ENCODE assay signal across 26 cellular contexts in the genomic region with DNA sequence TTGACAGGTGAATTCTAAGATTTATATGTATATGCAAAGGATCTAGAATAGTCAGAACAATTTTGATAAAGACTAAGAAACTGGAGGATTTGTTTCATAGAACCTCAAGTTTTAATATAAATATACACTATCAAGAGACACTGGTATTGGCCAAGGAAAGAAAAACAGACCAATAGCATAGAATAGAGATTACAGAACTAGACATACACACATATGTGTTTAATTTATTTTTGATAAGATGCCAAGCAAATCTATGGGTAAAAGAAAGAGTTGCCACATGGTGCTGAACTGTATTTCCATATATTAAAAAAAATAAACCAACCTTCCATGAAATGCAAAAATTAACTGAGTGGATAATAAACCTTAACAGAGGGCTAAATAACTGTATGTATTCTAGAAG.
"Had no signal": no experiment of that assay in that cellular context is flagged by ENCODE, and none has a peak within 500 bp of the region (broad histone marks: within the 10 kb centered on the region; RNA-seq: fewer than 3 reads in every experiment).

No MANE protein-coding gene starts in this region.

- H3K27ac Mint-ChIP-seq: activated CD4-positive, alpha-beta memory T cell treated with anti-CD3 and anti-CD28 coated beads, Interleukin-2, amount 10 ng/mL, durations not matched to agents 7 days and 5 days; activated CD4-positive, alpha-beta T cell treated with anti-CD3 and anti-CD28 coated beads, Interleukin-2, amount 10 ng/mL, durations not matched to agents 7 days and 5 days; activated naive CD4-positive, alpha-beta T cell treated with anti-CD3 and anti-CD28 coated beads for 36 hours; activated naive CD4-positive, alpha-beta T cell treated with anti-CD3 and anti-CD28 coated beads, Interleukin-2, amount 50 U/mL, for 24 hours; activated naive CD8-positive, alpha-beta T cell treated with anti-CD3 and anti-CD28 coated beads for 36 hours; activated T-cell treated with anti-CD3 and anti-CD28 coated beads, Interleukin-2, amount 50 U/mL, for 24 hours; activated T-helper 17 cell treated with anti-CD3 and anti-CD28 coated beads, Interleukin-2, amount 50 U/mL, for 72 hours had no signal

- H3K27ac ChIP-seq: brain microvascular endothelial cell, esophagus muscularis mucosa had no signal

- H3K9me3 Mint-ChIP-seq: activated CD4-positive, alpha-beta memory T cell treated with anti-CD3 and anti-CD28 coated beads, Interleukin-2, amount 10 ng/mL, durations not matched to agents 7 days and 5 days; activated CD4-positive, alpha-beta T cell treated with anti-CD3 and anti-CD28 coated beads, Interleukin-2, amount 10 ng/mL, durations not matched to agents 7 days and 5 days; activated naive CD4-positive, alpha-beta T cell treated with anti-CD3 and anti-CD28 coated beads for 36 hours; activated naive CD4-positive, alpha-beta T cell treated with anti-CD3 and anti-CD28 coated beads, Interleukin-2, amount 50 U/mL, for 24 hours; activated naive CD8-positive, alpha-beta T cell treated with anti-CD3 and anti-CD28 coated beads for 36 hours; activated T-cell treated with anti-CD3 and anti-CD28 coated beads, Interleukin-2, amount 50 U/mL, for 24 hours; activated T-helper 17 cell treated with anti-CD3 and anti-CD28 coated beads, Interleukin-2, amount 50 U/mL, for 72 hours; central memory CD8-positive, alpha-beta T cell; effector memory CD8-positive, alpha-beta T cell had no signal

- H3K36me3 ChIP-seq: brain microvascular endothelial cell, esophagus muscularis mucosa had no signal

- ATAC-seq: activated T-helper 17 cell treated with anti-CD3 and anti-CD28 coated beads, Interleukin-2, amount 50 U/mL, for 72 hours; effector memory CD8-positive, alpha-beta T cell had no signal

- H3K27me3 Mint-ChIP-seq: activated CD4-positive, alpha-beta memory T cell treated with anti-CD3 and anti-CD28 coated beads, Interleukin-2, amount 10 ng/mL, durations not matched to agents 7 days and 5 days; activated naive CD4-positive, alpha-beta T cell treated with anti-CD3 and anti-CD28 coated beads, Interleukin-2, amount 50 U/mL, for 24 hours; activated naive CD8-positive, alpha-beta T cell treated with anti-CD3 and anti-CD28 coated beads for 36 hours; activated T-cell treated with anti-CD3 and anti-CD28 coated beads, Interleukin-2, amount 50 U/mL, for 24 hours; activated T-helper 17 cell treated with anti-CD3 and anti-CD28 coated beads, Interleukin-2, amount 50 U/mL, for 72 hours; central memory CD8-positive, alpha-beta T cell; effector memory CD8-positive, alpha-beta T cell had no signal

- H3K4me1 ChIP-seq: esophagus muscularis mucosa had no signal

- H3K27me3 ChIP-seq: brain microvascular endothelial cell, esophagus muscularis mucosa had no signal

- H3K36me3 Mint-ChIP-seq: activated naive CD4-positive, alpha-beta T cell treated with anti-CD3 and anti-CD28 coated beads, Interleukin-2, amount 50 U/mL, for 24 hours; activated naive CD8-positive, alpha-beta T cell treated with anti-CD3 and anti-CD28 coated beads for 36 hours had no signal

- DNase-seq: activated CD4-positive, alpha-beta memory T cell treated with anti-CD3 and anti-CD28 coated beads, Interleukin-2, amount 10 ng/mL, durations not matched to agents 7 days and 5 days; activated CD4-positive, alpha-beta T cell treated with anti-CD3 and anti-CD28 coated beads for 1 hour; activated CD4-positive, alpha-beta T cell treated with anti-CD3 and anti-CD28 coated beads for 4 hours; activated CD4-positive, alpha-beta T cell treated with anti-CD3 and anti-CD28 coated beads, Interleukin-2, amount 10 ng/mL, durations not matched to agents 7 days and 5 days; activated CD4-positive, alpha-beta T cell treated with anti-CD3 and anti-CD28 coated beads, Interleukin-2, amount 50 U/mL, for 4 hours; activated CD8-positive, alpha-beta memory T cell treated with anti-CD3 and anti-CD28 coated beads, Interleukin-2, amount 50 U/mL, for 48 hours; activated effector memory CD4-positive, alpha-beta T cell treated with Interleukin-2 at 50 U/mL for 16 hours; activated naive CD4-positive, alpha-beta T cell treated with anti-CD3 and anti-CD28 coated beads for 36 hours; activated naive CD8-positive, alpha-beta T cell treated with anti-CD3 and anti-CD28 coated beads for 36 hours; activated T-cell treated with anti-CD3 and anti-CD28 coated beads for 4 hours; activated T-cell treated with anti-CD3 and anti-CD28 coated beads, Interleukin-2, amount 50 U/mL, for 24 hours; amniotic stem cell; anterior cingulate cortex; brain microvascular endothelial cell; cortex of kidney; dermis blood vessel endothelial cell; effector CD4-positive, alpha-beta T cell; effector memory CD8-positive, alpha-beta T cell; erythroblast; head of caudate nucleus; T-helper 1 cell; T-helper 2 cell had no signal

- H3K4me1 Mint-ChIP-seq: activated CD4-positive, alpha-beta memory T cell treated with anti-CD3 and anti-CD28 coated beads, Interleukin-2, amount 10 ng/mL, durations not matched to agents 7 days and 5 days; activated CD4-positive, alpha-beta T cell treated with anti-CD3 and anti-CD28 coated beads, Interleukin-2, amount 10 ng/mL, durations not matched to agents 7 days and 5 days; activated T-helper 17 cell treated with anti-CD3 and anti-CD28 coated beads, Interleukin-2, amount 50 U/mL, for 72 hours; central memory CD8-positive, alpha-beta T cell had no signal

- H3K9me3 ChIP-seq: esophagus muscularis mucosa had no signal

- H3K4me3 ChIP-seq: esophagus muscularis mucosa had no signal

- H3K4me3 Mint-ChIP-seq: activated CD4-positive, alpha-beta memory T cell treated with anti-CD3 and anti-CD28 coated beads, Interleukin-2, amount 10 ng/mL, durations not matched to agents 7 days and 5 days; activated CD4-positive, alpha-beta T cell treated with anti-CD3 and anti-CD28 coated beads, Interleukin-2, amount 10 ng/mL, durations not matched to agents 7 days and 5 days; activated naive CD4-positive, alpha-beta T cell treated with anti-CD3 and anti-CD28 coated beads for 36 hours; activated naive CD4-positive, alpha-beta T cell treated with anti-CD3 and anti-CD28 coated beads, Interleukin-2, amount 50 U/mL, for 24 hours; activated naive CD8-positive, alpha-beta T cell treated with anti-CD3 and anti-CD28 coated beads for 36 hours; activated T-cell treated with anti-CD3 and anti-CD28 coated beads, Interleukin-2, amount 50 U/mL, for 24 hours; activated T-helper 17 cell treated with anti-CD3 and anti-CD28 coated beads, Interleukin-2, amount 50 U/mL, for 72 hours; central memory CD8-positive, alpha-beta T cell; effector memory CD8-positive, alpha-beta T cell had no signal
